9 cellular contexts compared by ENCODE assay signal in genomic region chr6:37259191-37259590, GRCh38. TPM values are rescaled to one million over a fixed set of nuclear protein-coding genes. Genes with fewer than 3 reads are reported as not detected.
DNase-seq lines count a peak whose midpoint lies in the region; ATAC-seq, FAIRE-seq and TF ChIP-seq lines count a peak whose summit lies in the region.
"Had no signal": no experiment of that assay in that cellular context is flagged by ENCODE, and none has a peak within 500 bp of the region (broad histone marks: within the 10 kb centered on the region; RNA-seq: fewer than 3 reads in every experiment).

No MANE protein-coding gene starts in this region.

- H3K4me3 ChIP-seq in PC-9, result peak overlapping the region; percentile 95; the same call in 1 of the 2 replicates
- peak overlapping the region in 2 of 4 experiments; percentile 94; a peak in 3 of 8 replicates for H3K4me3 ChIP-seq in H1 (ENCODE audit: extremely low read depth in 1 of 4, insufficient read depth in 2 of 4, low read depth in 3 of 4, low read length in 4 of 4)
- no peak overlapping the region for H3K4me3 ChIP-seq in trophoblast cell (ENCODE audit: low read depth, low read length)

- H3K9me2 ChIP-seq in PC-9 (ENCODE audit: insufficient read depth), result no peaks in the 10 kb centered on the region

- no peak overlapping the region for H3K56ac ChIP-seq in H1 (replicated peaks; ENCODE audit: insufficient read length, low read depth, low read length)

- H4K20me1 ChIP-seq in PC-9 (ENCODE audit: insufficient read depth) (no peaks in the 10 kb centered on the region), H1 (replicated peaks in 1 of 2; ENCODE audit: control insufficient read depth in 1 of 2, insufficient read depth in 2 of 2, low read length in 2 of 2) (no peaks in the 10 kb centered on the region)

- TF ChIP-seq RAD21 in H1 (IDR thresholded peaks at IDR 0.05 in 1 of 2, conservative IDR thresholded peaks at IDR 0.05 in 1 of 2; ENCODE audit: low read depth in 2 of 2, low read length in 2 of 2), result no peak

- peaks cover 7% of the 10 kb centered on the region for H3K23me2 ChIP-seq in H1 (ENCODE audit: low read depth, low read length)

- no peak for ATAC-seq in GM18858 (IDR thresholded peaks at IDR 0.05; ENCODE audit: unreplicated experiment)

- intact Hi-C loops in PC-9 (cut with micrococcal nuclease; ENCODE audit: unreplicated experiment), result no loop called here

- peaks cover 25% of the 10 kb centered on the region; the same call in 1 of the 2 replicates for H3K4me1 ChIP-seq in PC-9 (replicated peaks; ENCODE audit: insufficient read depth)
- peaks cover 0 to 4% (median 3%) of the 10 kb centered on the region in 4 experiments; a peak in 3 of 7 replicates for H3K4me1 ChIP-seq in H1 (replicated peaks in 1 of 4; ENCODE audit: control insufficient read depth in 3 of 4, insufficient read depth in 4 of 4, low read length in 3 of 4)
- no peaks in the 10 kb centered on the region for H3K4me1 ChIP-seq in trophoblast cell (ENCODE audit: control insufficient read depth in 1 of 2, insufficient read depth in 2 of 2, low read length in 2 of 2)

- 0 out of 2 replicates have a peak, but pooled peaks cover 2% of the 10 kb centered on the region for H3K79me1 ChIP-seq in H1 (ENCODE audit: low read depth, low read length)
- H3K79me1 ChIP-seq in trophoblast cell (ENCODE audit: low read length), result peaks cover 7% of the 10 kb centered on the region

- CTCF ChIA-PET in PC-9 (lab: Charles Lee) (no interaction called here), H1 (lab: Charles Lee; ENCODE audit: partially characterized antibody) (interaction anchor here (0.6 to 1.2 kb wide), 2 partner anchors 13 to 232 kb away, joined by 3 to 4 read pairs; no protein-coding TSS in a partner anchor)

- DNase-seq in GM12891 (ENCODE audit: insufficient read length, low spot score) (no peak), PC-9 (no peak), H1 (ENCODE audit: low read depth in 1 of 2, low spot score in 2 of 2) (no peak), trophoblast cell (no peak), globus pallidus (ENCODE audit: low spot score) (no peak), DMS153 (lab: John Stamatoyannopoulos, UW) (no peak), D341Med (ENCODE audit: low spot score) (no peak)
- DNase-seq: NCI-H774 had no signal

- WGBS in H1 (ENCODE audit: extremely low coverage in 1 of 2, insufficient coverage in 1 of 2, insufficient read length in 1 of 2, insufficient replicate concordance in 2 of 2, low coverage in 1 of 2, low lambda C conversion rate in 2 of 2, missing lambda C conversion rate in 1 of 2), 2 experiments, result 80% methylated on average over 2 of the region's 2 CpGs; no CpG with 5 or more reads in 1 of the 2 experiments
- no CpG with 5 or more reads among the region's 2 CpGs for WGBS in trophoblast cell (ENCODE audit: extremely low coverage, insufficient coverage, insufficient read length)

- POLR2A ChIA-PET in PC-9 (lab: Charles Lee; ENCODE audit: unreplicated experiment), result no interaction called here
- POLR2A ChIA-PET in H1 (lab: Charles Lee; ENCODE audit: partially characterized antibody), result interaction anchor here (1.7 kb wide), 1 partner anchor 54 kb away, joined by 3 read pairs; no protein-coding TSS in a partner anchor

- no peak overlapping the region for H2BK15ac ChIP-seq in H1 (ENCODE audit: low read length)

- no TSS peak for BruUV-seq in PC-9 (replicated peaks; lab: Mats Ljungman, UMichigan)

- H2BK12ac ChIP-seq in H1 (ENCODE audit: low read depth, low read length) (no peak overlapping the region), trophoblast cell (ENCODE audit: low read length) (no peak overlapping the region)

- no peak overlapping the region for H3K23ac ChIP-seq in H1 (ENCODE audit: insufficient read length)
- no peak overlapping the region for H3K23ac ChIP-seq in trophoblast cell (ENCODE audit: low read length)

- H2BK120ac ChIP-seq in H1 (replicated peaks; ENCODE audit: low read depth, low read length) (no peak overlapping the region), trophoblast cell (ENCODE audit: insufficient read depth, low read length, poor library complexity) (no peak overlapping the region)

- H2AFZ ChIP-seq in PC-9 (no peak overlapping the region), H1 (ENCODE audit: low read length) (no peak overlapping the region), trophoblast cell (ENCODE audit: insufficient read depth, low read length, poor library complexity) (no peak overlapping the region)

- no peak overlapping the region for H3K9ac ChIP-seq in H1 (replicated peaks in 1 of 4; ENCODE audit: extremely low read depth in 1 of 4, low read depth in 3 of 4, low read length in 3 of 4)
- H3K9ac ChIP-seq in trophoblast cell (ENCODE audit: low read length), result no peak overlapping the region

- H3K18ac ChIP-seq in H1 (ENCODE audit: extremely low read depth, low read length) (no peak overlapping the region), trophoblast cell (ENCODE audit: low read length) (no peak overlapping the region)

- H3K27me3 ChIP-seq in PC-9 (ENCODE audit: insufficient read depth, low read depth), result no peaks in the 10 kb centered on the region
- H3K27me3 ChIP-seq in H1 (replicated peaks in 1 of 4; ENCODE audit: control insufficient read depth in 3 of 4, extremely low read depth in 1 of 4, insufficient read depth in 3 of 4, low read length in 3 of 4), result no peaks in the 10 kb centered on the region
- H3K27me3 ChIP-seq in trophoblast cell (ENCODE audit: insufficient read depth, low read length), result no peaks in the 10 kb centered on the region

- peak overlapping the region; percentile 100 for H3K4me2 ChIP-seq in PC-9
- H3K4me2 ChIP-seq in H1 (ENCODE audit: insufficient read depth in 1 of 2, low read depth in 2 of 2, low read length in 2 of 2), result peak overlapping the region; percentile 67 to 89; a peak in 2 of 4 replicates
- H3K4me2 ChIP-seq in trophoblast cell (ENCODE audit: low read length), result no peak overlapping the region

- FAIRE-seq in GM12891 (lab: Jason Lieb, UNC) (peak; percentile 84), H1 (lab: Jason Lieb, UNC) (no peak)

- H4K12ac ChIP-seq in trophoblast cell (ENCODE audit: low read depth, low read length), result no peak overlapping the region

- TF ChIP-seq POLR2A in GM12891 (IDR thresholded peaks at IDR 0.05; ENCODE audit: low read depth, low read length) (0 out of 2 replicates have a peak, but pooled peaks have one; percentile 26), H1 (IDR thresholded peaks at IDR 0.05; ENCODE audit: control extremely low read depth in 1 of 2, low read depth in 2 of 2, low read length in 2 of 2) (no peak)

- no peaks in the 10 kb centered on the region for H3K9me3 ChIP-seq in PC-9 (ENCODE audit: insufficient read depth, low read depth)
- H3K9me3 ChIP-seq in H1 (ENCODE audit: insufficient read depth in 2 of 2, low read depth in 1 of 2, low read length in 1 of 2), result no peaks in the 10 kb centered on the region
- H3K9me3 ChIP-seq in trophoblast cell (ENCODE audit: insufficient read depth, low read depth, low read length), result no peaks in the 10 kb centered on the region

- H2AK5ac ChIP-seq in H1 (ENCODE audit: low read depth, low read length) (no peak overlapping the region), trophoblast cell (ENCODE audit: low read length) (no peak overlapping the region)

- H3K4ac ChIP-seq in H1 (replicated peaks; ENCODE audit: insufficient read length, low read depth, low read length) (no peak overlapping the region), trophoblast cell (ENCODE audit: low read depth, low read length) (peak overlapping the region; percentile 50)

- peaks cover 13% of the 10 kb centered on the region; the same call in 1 of the 2 replicates for H3F3A ChIP-seq in PC-9 (ENCODE audit: insufficient read depth, low read depth)

- TF ChIP-seq EP300 in H1 (IDR thresholded peaks at IDR 0.05; ENCODE audit: borderline replicate concordance in 1 of 2, low read depth in 2 of 2, low read length in 2 of 2), result no peak

- H4K8ac ChIP-seq in H1 (ENCODE audit: extremely low read depth, insufficient read depth, low read length) (no peak overlapping the region), trophoblast cell (ENCODE audit: low read depth, low read length) (no peak overlapping the region)

- H3K27ac ChIP-seq in PC-9, result no peak overlapping the region
- H3K27ac ChIP-seq in H1 (ENCODE audit: low read depth, low read length), result no peak overlapping the region
- H3K27ac ChIP-seq in trophoblast cell (ENCODE audit: low read depth, low read length), result no peak overlapping the region

- H3K79me2 ChIP-seq in PC-9 (ENCODE audit: low read depth), result peaks cover 59% of the 10 kb centered on the region
- H3K79me2 ChIP-seq in H1 (ENCODE audit: control insufficient read depth in 1 of 2, insufficient read depth in 2 of 2, low read length in 2 of 2), result peaks cover 0 to 58% of the 10 kb centered on the region in 2 experiments; a peak in 2 of 4 replicates
- peaks cover 3% of the 10 kb centered on the region for H3K79me2 ChIP-seq in trophoblast cell (ENCODE audit: control insufficient read depth, insufficient read depth, low read length, poor library complexity)

- no peak for TF ChIP-seq CTCF in PC-9 (conservative IDR thresholded peaks at IDR 0.05)
- no peak for TF ChIP-seq CTCF in H1 (IDR thresholded peaks at IDR 0.05; ENCODE audit: control extremely low read depth in 1 of 3, insufficient read depth in 1 of 3, low read depth in 1 of 3, low read length in 3 of 3)

- H4K5ac ChIP-seq in H1 (ENCODE audit: insufficient read length, low read depth, low read length), result no peak overlapping the region

- no peak overlapping the region for H2BK5ac ChIP-seq in H1 (ENCODE audit: low read depth, low read length)
- H2BK5ac ChIP-seq in trophoblast cell (ENCODE audit: low read depth, low read length, poor library complexity), result no peak overlapping the region

- no peaks in the 10 kb centered on the region for H3K36me3 ChIP-seq in PC-9 (ENCODE audit: low read depth)
- no peaks in the 10 kb centered on the region for H3K36me3 ChIP-seq in H1 (ENCODE audit: control insufficient read depth in 2 of 4, insufficient read depth in 4 of 4, low read length in 3 of 4)
- H3K36me3 ChIP-seq in trophoblast cell (ENCODE audit: control insufficient read depth in 1 of 2, insufficient read depth in 2 of 2, low read length in 2 of 2), result peaks cover 0 to 2% of the 10 kb centered on the region in 2 experiments

- H3K14ac ChIP-seq in H1 (ENCODE audit: insufficient read length) (no peak overlapping the region), trophoblast cell (ENCODE audit: low read length) (no peak overlapping the region)

- H2BK20ac ChIP-seq in H1 (ENCODE audit: low read length), result no peak overlapping the region

- H4K91ac ChIP-seq in H1 (replicated peaks; ENCODE audit: insufficient read length, low read length) (no peak overlapping the region), trophoblast cell (ENCODE audit: low read depth, low read length) (no peak overlapping the region)

RNA-seq across cellular contexts. Expression of gene TMEM217, which starts 1.2 kb away (rescaled TPM):
- polyA plus RNA-seq in GM12891 (2012; ENCODE audit: low read depth, missing spikeins), result 1.5 TPM
- 4.9 and 5.3 TPM in 2 replicates for total RNA-seq in PC-9 (2021)
- 0.29 and 0.60 TPM in 2 replicates for total RNA-seq in H1 (2021; fragmentation: NEBNext Ultra II Directional; extraction: Animal tissue kit (Norgen Biotek cat#: 25700))
- polyA plus RNA-seq in H1 (2011; rRNA removed), result 0.27 and 1.1 TPM in 2 replicates
- polyA plus RNA-seq in H1 (2011; cell fraction: cytosol; rRNA removed), result 0.59 TPM
- polyA plus RNA-seq in H1 (2011; cell fraction: nucleus; rRNA removed), result 0.37 TPM
- 0.39 to 0.76 TPM (median 0.59 TPM) in 4 replicates for polyA plus RNA-seq in H1 (2012, experiment 1 of 2)
- 0.37 TPM for polyA plus RNA-seq in H1 (2012, experiment 2 of 2)
- 1.6 TPM for polyA plus RNA-seq in H1 (2013, experiment 1 of 2)
- polyA plus RNA-seq in H1 (2013, experiment 2 of 2), result 1.2 TPM
- polyA minus RNA-seq in H1 (2011; rRNA and poly(A)+ RNA removed), result 0.44 and 0.54 TPM in 2 replicates
- polyA minus RNA-seq in H1 (2011; cell fraction: cytosol; rRNA and poly(A)+ RNA removed), result not detected
- 0.80 TPM for polyA minus RNA-seq in H1 (2011; cell fraction: nucleus; rRNA and poly(A)+ RNA removed)
- 1.7 and 2.2 TPM in 2 replicates for polyA plus RNA-seq in trophoblast cell (2013)

RNA-seq across cellular contexts. Expression of gene TBC1D22B, which starts 1.6 kb away (rescaled TPM):
- polyA plus RNA-seq in GM12891 (2012; ENCODE audit: low read depth, missing spikeins), result 9.2 TPM
- total RNA-seq in PC-9 (2021), result 10.4 and 14.6 TPM in 2 replicates
- total RNA-seq in H1 (2021; fragmentation: NEBNext Ultra II Directional; extraction: Animal tissue kit (Norgen Biotek cat#: 25700)), result 16.9 and 17.4 TPM in 2 replicates
- 10.1 and 11.6 TPM in 2 replicates for polyA plus RNA-seq in H1 (2011; rRNA removed)
- 11.1 TPM for polyA plus RNA-seq in H1 (2011; cell fraction: cytosol; rRNA removed)
- polyA plus RNA-seq in H1 (2011; cell fraction: nucleus; rRNA removed), result 12.0 TPM
- 13.0 to 15.5 TPM (median 14.5 TPM) in 4 replicates for polyA plus RNA-seq in H1 (2012, experiment 1 of 2)
- polyA plus RNA-seq in H1 (2012, experiment 2 of 2), result 14.1 TPM
- polyA plus RNA-seq in H1 (2013, experiment 1 of 2), result 11.6 TPM
- 11.5 TPM for polyA plus RNA-seq in H1 (2013, experiment 2 of 2)
- 8.5 and 11.2 TPM in 2 replicates for polyA minus RNA-seq in H1 (2011; rRNA and poly(A)+ RNA removed)
- polyA minus RNA-seq in H1 (2011; cell fraction: cytosol; rRNA and poly(A)+ RNA removed), result 6.6 TPM
- polyA minus RNA-seq in H1 (2011; cell fraction: nucleus; rRNA and poly(A)+ RNA removed), result 11.2 TPM
- polyA plus RNA-seq in trophoblast cell (2013), result 8.4 TPM in 2 replicates
